Comparison of ENCODE assay signal across 24 cellular contexts in genomic region chr16:47069841-47070584, GRCh38.
DNase-seq lines count a peak whose midpoint lies in the region; ATAC-seq and TF ChIP-seq lines count a peak whose summit lies in the region.
"Had no signal": no experiment of that assay in that cellular context is flagged by ENCODE, and none has a peak within 500 bp of the region (broad histone marks: within the 10 kb centered on the region; RNA-seq: fewer than 3 reads in every experiment).

No MANE protein-coding gene starts in this region.

- POLR2A ChIA-PET in activated CD4-positive, alpha-beta T cell treated with anti-CD3 and anti-CD28 coated beads, Interleukin-2, amount 10 ng/mL, durations not matched to agents 7 days and 5 days (lab: Charles Lee): no interaction called here
- POLR2A ChIA-PET in WTC11 (lab: Charles Lee): no interaction called here

- peaks cover 2% of the 10 kb centered on the region for H3K36me3 Mint-ChIP-seq in activated CD4-positive, alpha-beta T cell treated with anti-CD3 and anti-CD28 coated beads, Interleukin-2, amount 10 ng/mL, durations not matched to agents 7 days and 5 days (ENCODE audit: low read depth)
- H3K36me3 Mint-ChIP-seq in WTC11: no peaks in the 10 kb centered on the region
- H3K36me3 Mint-ChIP-seq in osteocyte (ENCODE audit: unreplicated experiment): no peaks in the 10 kb centered on the region
- H3K36me3 Mint-ChIP-seq: CD8-positive, alpha-beta memory T cell had no signal

- H3K9me3 Mint-ChIP-seq in activated CD4-positive, alpha-beta T cell treated with anti-CD3 and anti-CD28 coated beads, Interleukin-2, amount 10 ng/mL, durations not matched to agents 7 days and 5 days: peaks cover 2% of the 10 kb centered on the region
- H3K9me3 Mint-ChIP-seq in WTC11 (0 out of 2 replicates have a peak, but pooled peaks cover 4% of the 10 kb centered on the region), osteocyte (ENCODE audit: unreplicated experiment) (peaks cover 6% of the 10 kb centered on the region)
- H3K9me3 Mint-ChIP-seq: H9 had no signal

- peaks cover 18% of the 10 kb centered on the region for H3K4me1 Mint-ChIP-seq in activated CD4-positive, alpha-beta T cell treated with anti-CD3 and anti-CD28 coated beads, Interleukin-2, amount 10 ng/mL, durations not matched to agents 7 days and 5 days
- H3K4me1 Mint-ChIP-seq in WTC11 (peaks cover 8% of the 10 kb centered on the region; the same call in 1 of the 2 replicates), osteocyte (ENCODE audit: unreplicated experiment) (no peaks in the 10 kb centered on the region)

- peaks cover 2% of the 10 kb centered on the region for H3K27me3 Mint-ChIP-seq in activated CD4-positive, alpha-beta T cell treated with anti-CD3 and anti-CD28 coated beads, Interleukin-2, amount 10 ng/mL, durations not matched to agents 7 days and 5 days
- H3K27me3 Mint-ChIP-seq in WTC11 (ENCODE audit: low read depth): no peaks in the 10 kb centered on the region
- H3K27me3 Mint-ChIP-seq in osteocyte (ENCODE audit: unreplicated experiment): peaks cover 24% of the 10 kb centered on the region

- 89 to 92% (median 90%) methylated on average over 11 of the region's 11 CpGs for WGBS in heart left ventricle, 4 donors

- no peaks in the 10 kb centered on the region for H3K36me3 ChIP-seq in right atrium auricular region
- H3K36me3 ChIP-seq in heart left ventricle: no peaks in the 10 kb centered on the region

- H3K4me3 ChIP-seq in right atrium auricular region (no peak overlapping the region), heart left ventricle (no peak overlapping the region)
- H3K4me3 ChIP-seq: GM23248, PC-9 had no signal

- no peak overlapping the region for H3K4me3 Mint-ChIP-seq in activated CD4-positive, alpha-beta T cell treated with anti-CD3 and anti-CD28 coated beads, Interleukin-2, amount 10 ng/mL, durations not matched to agents 7 days and 5 days
- no peak overlapping the region for H3K4me3 Mint-ChIP-seq in WTC11
- H3K4me3 Mint-ChIP-seq in osteocyte (ENCODE audit: unreplicated experiment): no peak overlapping the region
- H3K4me3 Mint-ChIP-seq: H9, HFFc6 had no signal

- TF ChIP-seq CTCF in right atrium auricular region (IDR thresholded peaks at IDR 0.05): no peak
- TF ChIP-seq CTCF in heart left ventricle (IDR thresholded peaks at IDR 0.05): no peak
- TF ChIP-seq CTCF in WTC11 (IDR thresholded peaks at IDR 0.05): no peak
- TF ChIP-seq CTCF in osteocyte (IDR thresholded peaks at IDR 0.05): no peak

- ATAC-seq in heart left ventricle (no peak), WTC11 (no peak), esophagus mucosa (no peak)

- H3K9me3 ChIP-seq in right atrium auricular region (no peaks in the 10 kb centered on the region), heart left ventricle (peaks cover 0 to 3% (median 0%) of the 10 kb centered on the region in 12 donors)

- H3K27ac ChIP-seq in right atrium auricular region: no peak overlapping the region
- H3K27ac ChIP-seq in heart left ventricle: peak overlapping the region in 1 of 12 donors; percentile 1
- H3K27ac ChIP-seq: C4-2B, GM23248, PC-9, RWPE1 had no signal

- H3K27me3 ChIP-seq in right atrium auricular region (no peaks in the 10 kb centered on the region), heart left ventricle (no peaks in the 10 kb centered on the region)

- TF ChIP-seq POLR2A in heart left ventricle (IDR thresholded peaks at IDR 0.05): no peak

- H3K4me1 ChIP-seq in right atrium auricular region: no peaks in the 10 kb centered on the region
- H3K4me1 ChIP-seq in heart left ventricle: no peaks in the 10 kb centered on the region

- intact Hi-C loops in heart left ventricle (cut with DNase I): no loop called here

- CTCF ChIA-PET in activated CD4-positive, alpha-beta T cell treated with anti-CD3 and anti-CD28 coated beads, Interleukin-2, amount 10 ng/mL, durations not matched to agents 7 days and 5 days (lab: Charles Lee): no interaction called here
- CTCF ChIA-PET in WTC11 (lab: Charles Lee): interaction anchor here (1.8 kb wide), 1 partner anchor 10 kb away, joined by 8 read pairs; no protein-coding TSS in a partner anchor

- DNase-seq in activated CD4-positive, alpha-beta T cell treated with anti-CD3 and anti-CD28 coated beads, Interleukin-2, amount 10 ng/mL, durations not matched to agents 7 days and 5 days: no peak
- no peak for DNase-seq in activated CD4-positive, alpha-beta T cell treated with anti-CD3 and anti-CD28 coated beads, Interleukin-2, amount 50 U/mL, for 4 hours
- DNase-seq in right atrium auricular region (ENCODE audit: low spot score) (peak; percentile 30), heart left ventricle (no peak), WTC11 (ENCODE audit: low spot score) (no peak), osteocyte (ENCODE audit: extremely low spot score, unreplicated experiment) (peak; percentile 62), NCI-H2196 treated with DMSO at 0.1 percent for 48 hours (lab: John Stamatoyannopoulos, UW; ENCODE audit: unreplicated experiment) (no peak)
- DNase-seq: CD8-positive, alpha-beta memory T cell; DMS53; GDM1; GM23248; H9; HFFc6; KBM-7; NCI-H1105; NCI-H146; NCI-H2029; NCI-H226; NCI-H510A treated with DMSO at 0.1 percent for 48 hours; NCI-H748 treated with DMSO at 0.1 percent for 48 hours; PC-9 had no signal

- peak overlapping the region; percentile 91 for H3K27ac Mint-ChIP-seq in activated CD4-positive, alpha-beta T cell treated with anti-CD3 and anti-CD28 coated beads, Interleukin-2, amount 10 ng/mL, durations not matched to agents 7 days and 5 days
- 0 out of 2 replicates have a peak overlapping the region, but pooled peaks have one; percentile 31 for H3K27ac Mint-ChIP-seq in WTC11
- no peak overlapping the region for H3K27ac Mint-ChIP-seq in osteocyte (ENCODE audit: unreplicated experiment)
- H3K27ac Mint-ChIP-seq: H9, HFFc6 had no signal

TF ChIP-seq in WTC11, 78 proteins besides CTCF, POLR2A, EP300 and RAD21 (continues in another document):
- TF ChIP-seq IRF1 (CRISPR knock-in tag; IDR thresholded peaks at IDR 0.05) (no peak), ZNF532 (CRISPR knock-in tag; IDR thresholded peaks at IDR 0.05; ENCODE audit: borderline replicate concordance) (no peak), ZMAT4 (CRISPR knock-in tag; IDR thresholded peaks at IDR 0.05) (no peak), HMGA2 (CRISPR knock-in tag; IDR thresholded peaks at IDR 0.05) (no peak), AR (CRISPR knock-in tag; IDR thresholded peaks at IDR 0.05) (no peak)

Comparison
In these comparisons a context has a peak if more than half of its experiments do, and no peak if none do; other contexts are left out.
1. DNase-seq: peak in right atrium auricular region (single experiment) and osteocyte (single experiment); none in activated CD4-positive, alpha-beta T cell treated with anti-CD3 and anti-CD28 coated beads, Interleukin-2, amount 10 ng/mL, durations not matched to agents 7 days and 5 days (single experiment), activated CD4-positive, alpha-beta T cell treated with anti-CD3 and anti-CD28 coated beads, Interleukin-2, amount 50 U/mL, for 4 hours (0 of 2), heart left ventricle (0 of 5), WTC11 (single experiment) and NCI-H2196 treated with DMSO at 0.1 percent for 48 hours (single experiment).